Comparison of ENCODE assay signal across 8 cellular contexts in the genomic region with DNA sequence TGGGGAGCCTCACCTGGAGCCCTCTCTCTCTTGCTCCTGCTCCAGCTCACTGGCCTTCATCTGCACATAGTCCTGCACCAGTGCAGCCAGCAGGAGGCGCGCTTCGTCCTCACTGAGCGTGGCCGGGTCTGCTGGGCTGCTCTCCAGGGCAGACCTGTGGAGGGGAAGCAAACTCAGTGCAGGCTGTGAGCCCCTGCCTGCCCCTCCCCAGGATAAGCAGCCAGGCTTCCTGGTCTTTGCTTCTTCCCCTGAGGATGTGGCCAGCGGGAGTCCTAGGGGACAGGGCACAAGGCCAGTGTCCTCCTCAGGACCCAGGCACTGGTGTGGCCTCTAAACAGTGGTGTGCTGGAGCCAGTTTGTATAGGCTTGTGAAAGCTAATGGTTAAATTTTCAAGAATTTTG. TPM values are rescaled to one million over a fixed set of nuclear protein-coding genes. Genes with fewer than 3 reads are reported as not detected.
DNase-seq lines count a peak whose midpoint lies in the region; ATAC-seq and TF ChIP-seq lines count a peak whose summit lies in the region.

No MANE protein-coding gene starts in this region.

- no peak overlapping the region for H2AFZ ChIP-seq in OCI-LY3 (ENCODE audit: low read depth, low read length)

- no peak overlapping the region for H3K4me3 ChIP-seq in GM12875 (ENCODE audit: low read depth, low read length)
- no peak overlapping the region for H3K4me3 ChIP-seq in OCI-LY3 (ENCODE audit: low read length)
- no peak overlapping the region for H3K4me3 ChIP-seq in right lobe of liver

- H3K4me1 ChIP-seq in OCI-LY3 (ENCODE audit: low read length) = no peaks in the 10 kb centered on the region
- peaks cover 0 to 24% (median 11%) of the 10 kb centered on the region in 4 donors for H3K4me1 ChIP-seq in right lobe of liver

- no peaks in the 10 kb centered on the region for H3K9me3 ChIP-seq in OCI-LY3 (ENCODE audit: insufficient read depth, low read length)
- no peaks in the 10 kb centered on the region for H3K9me3 ChIP-seq in right lobe of liver

- no peak overlapping the region for H3K4me2 ChIP-seq in OCI-LY3 (ENCODE audit: low read length)

- H3K27me3 ChIP-seq in OCI-LY3 (ENCODE audit: low read depth, low read length) = no peaks in the 10 kb centered on the region
- peaks cover 4 to 26% of the 10 kb centered on the region in 2 donors for H3K27me3 ChIP-seq in right lobe of liver

- ATAC-seq in HG02798 (IDR thresholded peaks at IDR 0.05; ENCODE audit: poor library complexity, unreplicated experiment) (peak; percentile 70), right lobe of liver (peak; percentile 48 to 57 (median 53))

- no peaks in the 10 kb centered on the region for H4K20me1 ChIP-seq in OCI-LY3 (ENCODE audit: insufficient read depth, low read length)

- peaks cover 29% of the 10 kb centered on the region for H3K4me1 Mint-ChIP-seq in activated naive CD4-positive, alpha-beta T cell treated with anti-CD3 and anti-CD28 coated beads for 36 hours (ENCODE audit: low read depth)
- peaks cover 11% of the 10 kb centered on the region for H3K4me1 Mint-ChIP-seq in type B pancreatic cell (ENCODE audit: unreplicated experiment)

- no peak overlapping the region for H3K4me3 Mint-ChIP-seq in activated naive CD4-positive, alpha-beta T cell treated with anti-CD3 and anti-CD28 coated beads for 36 hours
- no peak overlapping the region for H3K4me3 Mint-ChIP-seq in type B pancreatic cell

- DNase-seq in activated naive CD4-positive, alpha-beta T cell treated with anti-CD3 and anti-CD28 coated beads for 36 hours = peak; percentile 82
- DNase-seq in right lobe of liver (peak in 2 of 3 donors; percentile 49 to 63), type B pancreatic cell (ENCODE audit: extremely low spot score, unreplicated experiment) (no peak), NCI-H1417 (lab: John Stamatoyannopoulos, UW) (no peak), amniotic stem cell (lab: John Stamatoyannopoulos, UW) (no peak)

- CTCF ChIA-PET in activated naive CD4-positive, alpha-beta T cell treated with anti-CD3 and anti-CD28 coated beads for 36 hours (lab: Charles Lee) = interaction anchor here (0.8 to 2.8 kb wide), 12 partner anchors 9 to 105 kb away, joined by 3 to 33 read pairs (median 3); a partner anchor contains a TSS

- no peaks in the 10 kb centered on the region for H3K36me3 ChIP-seq in OCI-LY3 (replicated peaks; ENCODE audit: low read depth, low read length)
- no peaks in the 10 kb centered on the region for H3K36me3 ChIP-seq in right lobe of liver

- intact Hi-C loops in activated naive CD4-positive, alpha-beta T cell treated with anti-CD3 and anti-CD28 coated beads for 36 hours (cut with micrococcal nuclease) = loop anchor here (1.0 to 10.0 kb wide), 5 partner anchors 36 to 1635 kb away; a partner anchor contains a TSS
- intact Hi-C loops in right lobe of liver (cut with DNase I) = loop anchor here in 1 of 2 donors (10.0 kb wide), 1 partner anchor 105 kb away; a partner anchor contains a TSS

- WGBS in right lobe of liver (ENCODE audit: insufficient coverage, low coverage, low lambda C conversion rate, missing lambda C conversion rate) = 20% methylated on average over 1 of the region's 6 CpGs

- no peak overlapping the region for H3K9ac ChIP-seq in OCI-LY3 (ENCODE audit: low read length)

- no peaks in the 10 kb centered on the region for H3K36me3 Mint-ChIP-seq in activated naive CD4-positive, alpha-beta T cell treated with anti-CD3 and anti-CD28 coated beads for 36 hours (ENCODE audit: low read depth)
- no peaks in the 10 kb centered on the region for H3K36me3 Mint-ChIP-seq in type B pancreatic cell

- no peaks in the 10 kb centered on the region for H3K79me2 ChIP-seq in OCI-LY3 (ENCODE audit: low read length)

- no peak for TF ChIP-seq POLR2A in right lobe of liver (IDR thresholded peaks at IDR 0.05)

- no peak overlapping the region for H3K27ac ChIP-seq in OCI-LY3 (ENCODE audit: low read length)
- H3K27ac ChIP-seq in right lobe of liver = no peak overlapping the region

- peaks cover 60% of the 10 kb centered on the region for H3K27me3 Mint-ChIP-seq in activated naive CD4-positive, alpha-beta T cell treated with anti-CD3 and anti-CD28 coated beads for 36 hours (ENCODE audit: low read depth)
- peaks cover 92% of the 10 kb centered on the region for H3K27me3 Mint-ChIP-seq in type B pancreatic cell

- TF ChIP-seq CTCF in GM12875 (IDR thresholded peaks at IDR 0.05; ENCODE audit: borderline replicate concordance, insufficient read depth, low read depth, low read length) = peak; percentile 76
- TF ChIP-seq CTCF in OCI-LY3 (IDR thresholded peaks at IDR 0.05; ENCODE audit: low read depth, low read length) = peak; percentile 62
- peak; percentile 28 to 53 (median 43) for TF ChIP-seq CTCF in right lobe of liver (IDR thresholded peaks at IDR 0.05)
- peak; percentile 82 for TF ChIP-seq CTCF in type B pancreatic cell (conservative IDR thresholded peaks at IDR 0.05)

- H3K27ac Mint-ChIP-seq in activated naive CD4-positive, alpha-beta T cell treated with anti-CD3 and anti-CD28 coated beads for 36 hours = no peak overlapping the region
- no peak overlapping the region for H3K27ac Mint-ChIP-seq in type B pancreatic cell

- H3K9me3 Mint-ChIP-seq in activated naive CD4-positive, alpha-beta T cell treated with anti-CD3 and anti-CD28 coated beads for 36 hours = no peaks in the 10 kb centered on the region
- H3K9me3 Mint-ChIP-seq in type B pancreatic cell = no peaks in the 10 kb centered on the region

RNA-seq across cellular contexts. Expression of a gene that starts 2.2 kb away (rescaled TPM):
- total RNA-seq in activated naive CD4-positive, alpha-beta T cell treated with anti-CD3 and anti-CD28 coated beads for 36 hours = not detected
- total RNA-seq in right lobe of liver (1 to 10 TPM in 3 of 6 experiments, under 1 TPM in 2, not detected in 1; 0.68 to 8.6 (median 2.1) TPM), type B pancreatic cell (ENCODE audit: low replicate concordance) (0.86 and 1.2 TPM in 2 replicates)

Comparison
In these comparisons a context has a peak if more than half of its experiments do, and no peak if none do; other contexts are left out.
1. DNase-seq: peak in activated naive CD4-positive, alpha-beta T cell treated with anti-CD3 and anti-CD28 coated beads for 36 hours (single experiment) and right lobe of liver (2 of 3); none in type B pancreatic cell (single experiment), NCI-H1417 (0 of 3) and amniotic stem cell (single experiment).
2. Peak in every context shown above with its lines, with median percentiles within 50 percentile points of each other: CTCF ChIP-seq.